7 cellular contexts compared by ENCODE assay signal in the genomic region with DNA sequence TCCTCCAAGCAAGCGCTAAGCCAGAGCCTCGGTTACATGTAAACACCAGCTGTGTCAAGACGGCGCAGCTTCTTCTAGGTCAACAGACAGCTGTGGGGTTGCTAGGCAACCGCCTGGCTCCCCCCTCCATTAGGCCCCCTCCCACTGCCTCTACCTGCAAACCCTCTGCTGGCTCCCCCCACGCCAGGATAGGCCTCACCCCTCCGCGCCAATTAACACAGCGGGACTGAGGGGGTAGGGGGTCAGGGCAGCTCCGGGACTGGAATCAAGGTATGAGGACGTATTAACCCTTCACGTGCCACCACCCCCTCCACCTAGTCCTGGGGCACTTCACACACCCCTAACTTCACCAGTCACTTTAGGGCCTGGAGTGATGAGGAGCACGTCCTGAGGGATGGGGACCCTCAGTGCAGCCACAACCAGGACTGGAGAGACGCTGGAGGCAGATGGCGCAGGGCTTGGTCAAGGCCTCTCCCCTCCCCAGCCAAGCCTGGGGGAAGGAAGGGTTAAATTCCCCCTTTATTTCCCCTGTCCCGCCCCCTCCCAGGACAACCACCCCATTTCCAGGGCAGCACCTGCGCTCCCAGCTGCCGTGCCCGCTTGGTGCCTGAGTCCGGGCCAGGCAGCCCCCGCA. TPM values are rescaled to one million over a fixed set of nuclear protein-coding genes. Genes with fewer than 3 reads are reported as not detected.
DNase-seq lines count a peak whose midpoint lies in the region; ATAC-seq and TF ChIP-seq lines count a peak whose summit lies in the region.

No MANE protein-coding gene starts in this region.

- peak overlapping the region; percentile 71 to 94 for H3K4me3 Mint-ChIP-seq in activated T-cell treated with anti-CD3 and anti-CD28 coated beads, Interleukin-2, amount 50 U/mL, for 72 hours

- peaks cover 72% of the 10 kb centered on the region for H3K4me1 Mint-ChIP-seq in activated T-cell treated with anti-CD3 and anti-CD28 coated beads, Interleukin-2, amount 50 U/mL, for 72 hours (ENCODE audit: low read depth)

- POLR2A ChIA-PET in HCT116 (lab: Charles Lee) = interaction anchor here (0.6 kb wide), 1 partner anchor 534 kb away, joined by 3 read pairs; the partner anchor contains the start of gene TRNP1

- H3K4me1 ChIP-seq in HCT116 (ENCODE audit: control insufficient read depth in 1 of 2, insufficient read depth in 2 of 2, low read length in 2 of 2) (peaks cover 40 to 85% of the 10 kb centered on the region in 2 experiments), left ventricle myocardium inferior (peaks cover 71% of the 10 kb centered on the region), rectal smooth muscle tissue (ENCODE audit: control insufficient read depth, insufficient read depth, low read length) (peaks cover 63% of the 10 kb centered on the region)

- H3K4me3 ChIP-seq in HCT116 (replicated peaks in 1 of 2; ENCODE audit: low read depth in 1 of 2, low read length in 2 of 2) (peak overlapping the region; percentile 57 to 59), left ventricle myocardium inferior (peak overlapping the region; percentile 67), rectal smooth muscle tissue (ENCODE audit: low read length) (peak overlapping the region; percentile 73)

- peak overlapping the region; percentile 84 for H3K4me2 ChIP-seq in HCT116 (ENCODE audit: low read length)

- peaks cover 0 to 2% of the 10 kb centered on the region in 2 donors for H3K36me3 Mint-ChIP-seq in activated T-cell treated with anti-CD3 and anti-CD28 coated beads, Interleukin-2, amount 50 U/mL, for 72 hours (ENCODE audit: insufficient read depth in 2 of 2)

- no peak for TF ChIP-seq CTCF in HCT116 (IDR thresholded peaks at IDR 0.05 in 2 of 3, conservative IDR thresholded peaks at IDR 0.05 in 1 of 3; ENCODE audit: borderline replicate concordance in 1 of 3, insufficient read depth in 1 of 3, low read depth in 2 of 3, low read length in 2 of 3)
- no peak for TF ChIP-seq CTCF in left ventricle myocardium inferior (IDR thresholded peaks at IDR 0.05; ENCODE audit: borderline replicate concordance)

- no peaks in the 10 kb centered on the region for H3K36me3 ChIP-seq in HCT116 (ENCODE audit: control insufficient read depth in 1 of 2, insufficient read depth in 2 of 2, low read length in 2 of 2)
- peaks cover under 1% of the 10 kb centered on the region for H3K36me3 ChIP-seq in left ventricle myocardium inferior
- H3K36me3 ChIP-seq in rectal smooth muscle tissue (ENCODE audit: control insufficient read depth, insufficient read depth, low read length) = no peaks in the 10 kb centered on the region

- H3K9ac ChIP-seq in HCT116 (ENCODE audit: low read length) (peak overlapping the region; percentile 76), rectal smooth muscle tissue (ENCODE audit: low read length) (no peak overlapping the region)

- ATAC-seq in HCT116 (no peak; the same call in 1 of the 2 replicates), GM19324 (IDR thresholded peaks at IDR 0.05; ENCODE audit: low FRiP score, unreplicated experiment) (no peak), HG03139 (IDR thresholded peaks at IDR 0.05; ENCODE audit: unreplicated experiment) (no peak)
- ATAC-seq in activated T-cell treated with anti-CD3 and anti-CD28 coated beads, Interleukin-2, amount 50 U/mL, for 72 hours (replicated peaks in 1 of 2) = no peak

- H3K9me3 Mint-ChIP-seq in activated T-cell treated with anti-CD3 and anti-CD28 coated beads, Interleukin-2, amount 50 U/mL, for 72 hours = no peaks in the 10 kb centered on the region

- H3K27me3 ChIP-seq in HCT116 (ENCODE audit: insufficient read depth, low read length) = no peaks in the 10 kb centered on the region
- H3K27me3 ChIP-seq in left ventricle myocardium inferior (ENCODE audit: low read depth) = no peaks in the 10 kb centered on the region
- H3K27me3 ChIP-seq in rectal smooth muscle tissue (ENCODE audit: control insufficient read depth, insufficient read depth, low read length) = no peaks in the 10 kb centered on the region

- H3K27me3 Mint-ChIP-seq in activated T-cell treated with anti-CD3 and anti-CD28 coated beads, Interleukin-2, amount 50 U/mL, for 72 hours (ENCODE audit: low read depth) = no peaks in the 10 kb centered on the region

- DNase-seq in HCT116 (ENCODE audit: low read depth, low spot score) = no peak
- peak; percentile 91 for DNase-seq in NCI-H2227 treated with DMSO at 0.1 percent for 48 hours (lab: John Stamatoyannopoulos, UW)
- no peak for DNase-seq in activated T-cell treated with anti-CD3 and anti-CD28 coated beads, Interleukin-2, amount 50 U/mL, for 72 hours
- DNase-seq in left ventricle myocardium inferior = peak; percentile 70

- intact Hi-C loops in HCT116 (cut with micrococcal nuclease) (no loop called here), left ventricle myocardium inferior (cut with micrococcal nuclease) (no loop called here)

- peak overlapping the region; percentile 89 for H3K27ac ChIP-seq in HCT116 (ENCODE audit: low read depth, low read length)
- peak overlapping the region; percentile 94 for H3K27ac ChIP-seq in left ventricle myocardium inferior (replicated peaks)
- peak overlapping the region; percentile 84 for H3K27ac ChIP-seq in rectal smooth muscle tissue (ENCODE audit: low read depth, low read length)

- no peaks in the 10 kb centered on the region for H4K20me1 ChIP-seq in HCT116 (ENCODE audit: insufficient read depth)

- TF ChIP-seq RAD21 in HCT116 (IDR thresholded peaks at IDR 0.05; ENCODE audit: low read depth) = no peak

- CTCF ChIA-PET in HCT116 (lab: Charles Lee) = interaction anchor here (1.2 kb wide), 1 partner anchor 30 kb away, joined by 5 read pairs; no protein-coding TSS in a partner anchor

- no peaks in the 10 kb centered on the region for H3K79me2 ChIP-seq in HCT116 (ENCODE audit: insufficient read depth, low read length)

- H3K27ac Mint-ChIP-seq in activated T-cell treated with anti-CD3 and anti-CD28 coated beads, Interleukin-2, amount 50 U/mL, for 72 hours = no peak overlapping the region

- H3K9me2 ChIP-seq in HCT116 (ENCODE audit: insufficient read depth) = no peaks in the 10 kb centered on the region

- RAD21 ChIA-PET in HCT116 (lab: Charles Lee; ENCODE audit: low non-redundant PET in 1 of 2, low total read pairs in 2 of 2, uncharacterized antibody in 2 of 2, unreplicated experiment in 2 of 2) = no interaction called here

- H3K9me3 ChIP-seq in HCT116 (ENCODE audit: control insufficient read depth in 1 of 2, insufficient read depth in 1 of 2, low read depth in 1 of 2, low read length in 2 of 2) (no peaks in the 10 kb centered on the region), left ventricle myocardium inferior (replicated peaks) (no peaks in the 10 kb centered on the region)

- no peak overlapping the region for H2AFZ ChIP-seq in HCT116 (ENCODE audit: low read depth, low read length, poor library complexity, severe bottlenecking)

- no peak for TF ChIP-seq POLR2A in HCT116 (IDR thresholded peaks at IDR 0.05; ENCODE audit: borderline replicate concordance, extremely low read depth, insufficient read depth, insufficient read length)

- BruUV-seq in HCT116 (replicated peaks; lab: Mats Ljungman, UMichigan) = no TSS peak

TF ChIP-seq in HCT116, 20 proteins besides CTCF, POLR2A, EP300 and RAD21:
- no peak for TF ChIP-seq ZBTB33 (IDR thresholded peaks at IDR 0.05; ENCODE audit: extremely low read depth, insufficient replicate concordance, low read length)

RNA-seq across cellular contexts. Expression of gene WASF2, which starts 37.4 kb away (rescaled TPM):
- total RNA-seq in HCT116 (2021; ENCODE audit: unreplicated experiment) = 111 TPM
- polyA plus RNA-seq in HCT116 (2012) = 78.7 and 84.7 TPM in 2 replicates
- total RNA-seq in activated T-cell treated with anti-CD3 and anti-CD28 coated beads, Interleukin-2, amount 50 U/mL, for 72 hours = 100 to 1,000 TPM; 146 to 197 TPM
- 51.2 TPM for total RNA-seq in left ventricle myocardium inferior

Comparison
In these comparisons a context has a peak if more than half of its experiments do, and no peak if none do; other contexts are left out.
1. DNase-seq: peak in NCI-H2227 treated with DMSO at 0.1 percent for 48 hours (single experiment) and left ventricle myocardium inferior (single experiment); none in HCT116 (single experiment) and activated T-cell treated with anti-CD3 and anti-CD28 coated beads, Interleukin-2, amount 50 U/mL, for 72 hours (0 of 2).
2. Peak in every context shown above with its lines, with median percentiles within 50 percentile points of each other: H3K27ac ChIP-seq and H3K4me3 ChIP-seq.